Comparison of ENCODE assay signal across 28 cellular contexts in the genomic region with DNA sequence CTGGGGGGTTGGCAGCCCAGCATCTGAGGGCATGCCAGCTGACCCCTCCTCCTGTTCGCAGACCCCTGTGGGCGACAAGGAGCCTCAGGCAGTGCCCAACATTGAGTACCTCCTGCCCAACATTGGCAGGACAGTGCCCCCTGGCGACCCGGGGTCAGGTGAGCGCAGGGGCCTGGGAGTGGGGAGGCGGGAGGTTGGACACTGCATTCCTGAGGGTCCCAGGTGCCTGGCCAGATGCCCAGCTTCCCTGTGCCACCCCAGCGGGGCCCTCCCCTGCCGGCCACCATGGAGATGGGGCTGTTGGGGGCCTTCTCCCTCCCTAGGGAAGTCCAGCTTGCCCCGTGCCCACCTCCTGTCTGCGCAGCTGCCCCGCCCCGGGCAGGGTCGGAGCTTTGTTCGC.
"Had no signal": no experiment of that assay in that cellular context is flagged by ENCODE, and none has a peak within 500 bp of the region (broad histone marks: within the 10 kb centered on the region; RNA-seq: fewer than 3 reads in every experiment).

No MANE protein-coding gene starts in this region.

- FAIRE-seq: bronchial epithelial cell had no signal

- H3K4me1 ChIP-seq: adrenal gland, Peyer's patch, SJCRH30 had no signal

- ATAC-seq: activated CD4-positive, alpha-beta T cell treated with anti-CD3 and anti-CD28 coated beads for 36 hours; activated T-helper 17 cell treated with anti-CD3 and anti-CD28 coated beads, Interleukin-2, amount 50 U/mL, for 72 hours had no signal

- H3K27ac ChIP-seq: adrenal gland, Peyer's patch, RWPE1, SJCRH30, VCaP had no signal

- DNase-seq: activated CD4-positive, alpha-beta memory T cell treated with anti-CD3 and anti-CD28 coated beads, Interleukin-2, amount 10 ng/mL, durations not matched to agents 7 days and 5 days; activated CD4-positive, alpha-beta T cell treated with anti-CD3 and anti-CD28 coated beads for 36 hours; activated CD4-positive, alpha-beta T cell treated with anti-CD3 and anti-CD28 coated beads, Interleukin-2, amount 50 U/mL, for 1 hour; activated naive CD4-positive, alpha-beta T cell treated with anti-CD3 and anti-CD28 coated beads, Interleukin-2, amount 50 U/mL, for 16 hours; activated naive CD8-positive, alpha-beta T cell treated with anti-CD3 and anti-CD28 coated beads, Interleukin-2, amount 10 ng/mL, durations not matched to agents 7 days and 5 days; activated T-cell treated with anti-CD3 and anti-CD28 coated beads for 4 hours; activated T-cell treated with anti-CD3 and anti-CD28 coated beads, Interleukin-2, amount 50 U/mL, for 48 hours; adrenal gland; aorta; central memory CD4-positive, alpha-beta T cell; NCI-H1092; NCI-H1417; NCI-H1930; NCI-H2107; NCI-H2171 treated with DMSO at 0.1 percent for 48 hours; NCI-H345; NCI-H510A; NCI-H526 treated with DMSO at 0.1 percent for 48 hours; NCI-H82; OCI-M1; Peyer's patch; SJCRH30; SK-N-SH; T-helper 1 cell had no signal

- H3K27me3 ChIP-seq: adrenal gland, Peyer's patch, SJCRH30 had no signal

- H3K4me3 ChIP-seq: adrenal gland, Peyer's patch, SJCRH30 had no signal

- H3K9me3 ChIP-seq: adrenal gland, Peyer's patch, SJCRH30, SK-N-SH had no signal

- H3K9ac ChIP-seq: SK-N-SH had no signal
